Comparison of ENCODE assay signal across 2 cellular contexts in the genomic region with DNA sequence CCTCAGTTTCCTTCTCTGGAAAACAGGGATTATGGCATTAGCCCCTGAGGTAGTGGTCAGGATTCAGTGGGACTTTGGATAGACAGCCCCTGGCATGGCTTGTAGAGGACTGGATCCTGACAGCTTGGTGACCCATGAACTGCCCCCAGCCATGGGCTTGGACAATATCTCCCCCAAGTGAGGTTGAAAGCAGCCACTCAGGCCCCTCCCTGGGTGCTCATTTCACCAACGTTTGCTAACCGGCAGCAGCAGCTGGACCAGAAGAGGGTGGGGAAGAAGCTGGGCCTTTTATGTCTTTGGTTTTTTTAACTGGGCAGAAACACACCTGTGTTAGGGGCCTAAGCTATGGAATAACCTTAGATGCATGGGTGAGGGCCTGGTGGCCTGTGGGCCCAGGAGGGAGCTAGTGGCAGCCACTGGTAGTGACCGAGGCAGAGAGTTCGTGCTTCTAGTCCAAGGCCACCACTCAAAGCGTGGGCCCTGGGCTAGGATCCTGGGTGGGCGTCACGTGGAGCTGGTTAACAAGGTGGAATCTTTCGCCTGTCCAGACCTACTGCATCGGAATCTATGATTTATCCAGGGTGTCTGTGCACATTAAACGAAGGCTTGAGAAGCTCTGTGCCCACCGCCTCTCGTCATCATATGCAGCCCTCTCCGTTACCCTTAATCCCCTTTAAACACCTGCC.
TF ChIP-seq lines count a peak whose summit lies in the region.

No MANE protein-coding gene starts in this region.

TF ChIP-seq in SK-N-SH, 30 proteins besides CTCF, POLR2A, EP300 and RAD21 (continued from another document):
- TF ChIP-seq, protein P1, sequence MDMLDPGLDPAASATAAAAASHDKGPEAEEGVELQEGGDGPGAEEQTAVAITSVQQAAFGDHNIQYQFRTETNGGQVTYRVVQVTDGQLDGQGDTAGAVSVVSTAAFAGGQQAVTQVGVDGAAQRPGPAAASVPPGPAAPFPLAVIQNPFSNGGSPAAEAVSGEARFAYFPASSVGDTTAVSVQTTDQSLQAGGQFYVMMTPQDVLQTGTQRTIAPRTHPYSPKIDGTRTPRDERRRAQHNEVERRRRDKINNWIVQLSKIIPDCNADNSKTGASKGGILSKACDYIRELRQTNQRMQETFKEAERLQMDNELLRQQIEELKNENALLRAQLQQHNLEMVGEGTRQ (IDR thresholded peaks at IDR 0.05; ENCODE audit: borderline replicate concordance, low read depth, low read length): no peak
- TF ChIP-seq GABPA (IDR thresholded peaks at IDR 0.05; ENCODE audit: low read depth): no peak
- no peak for TF ChIP-seq NRF1 (IDR thresholded peaks at IDR 0.05; ENCODE audit: low read depth, low read length)
TF ChIP-seq in SK-N-SH: peak in this region for 0.

TF ChIP-seq in SK-N-SH treated with all-trans-retinoic acid at 6 μM for 48 hours, 23 proteins besides CTCF, POLR2A, EP300 and RAD21 (continued from another document):
- TF ChIP-seq, protein P2, sequence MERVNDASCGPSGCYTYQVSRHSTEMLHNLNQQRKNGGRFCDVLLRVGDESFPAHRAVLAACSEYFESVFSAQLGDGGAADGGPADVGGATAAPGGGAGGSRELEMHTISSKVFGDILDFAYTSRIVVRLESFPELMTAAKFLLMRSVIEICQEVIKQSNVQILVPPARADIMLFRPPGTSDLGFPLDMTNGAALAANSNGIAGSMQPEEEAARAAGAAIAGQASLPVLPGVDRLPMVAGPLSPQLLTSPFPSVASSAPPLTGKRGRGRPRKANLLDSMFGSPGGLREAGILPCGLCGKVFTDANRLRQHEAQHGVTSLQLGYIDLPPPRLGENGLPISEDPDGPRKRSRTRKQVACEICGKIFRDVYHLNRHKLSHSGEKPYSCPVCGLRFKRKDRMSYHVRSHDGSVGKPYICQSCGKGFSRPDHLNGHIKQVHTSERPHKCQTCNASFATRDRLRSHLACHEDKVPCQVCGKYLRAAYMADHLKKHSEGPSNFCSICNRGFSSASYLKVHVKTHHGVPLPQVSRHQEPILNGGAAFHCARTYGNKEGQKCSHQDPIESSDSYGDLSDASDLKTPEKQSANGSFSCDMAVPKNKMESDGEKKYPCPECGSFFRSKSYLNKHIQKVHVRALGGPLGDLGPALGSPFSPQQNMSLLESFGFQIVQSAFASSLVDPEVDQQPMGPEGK (CRISPR knock-in tag; IDR thresholded peaks at IDR 0.05; ENCODE audit: borderline replicate concordance): no peak
- TF ChIP-seq ZNF8 (CRISPR knock-in tag; IDR thresholded peaks at IDR 0.05) (no peak), ZFP3 (CRISPR knock-in tag; IDR thresholded peaks at IDR 0.05) (no peak), ZC3H10 (CRISPR knock-in tag; IDR thresholded peaks at IDR 0.05) (no peak), TSHZ2 (CRISPR knock-in tag; IDR thresholded peaks at IDR 0.05) (no peak), ZFP30 (CRISPR knock-in tag; IDR thresholded peaks at IDR 0.05) (no peak), CSDC2 (CRISPR knock-in tag; IDR thresholded peaks at IDR 0.05) (no peak)
